ENCODE assay signal across 1 cellular context in genomic region chr11:77039491-77040400, GRCh38.
A peak's percentile ranks its signal among the peaks of the same experiment; 100 is the strongest.
TF ChIP-seq lines count a peak whose summit lies in the region.

No MANE protein-coding gene starts in this region.

TF ChIP-seq in HepG2, 621 proteins besides CTCF, POLR2A, EP300 and RAD21 (continued from another document):
- TF ChIP-seq ZNF318 (CRISPR knock-in tag; IDR thresholded peaks at IDR 0.05) (no peak), ZBTB20 (CRISPR knock-in tag; IDR thresholded peaks at IDR 0.05; ENCODE audit: borderline replicate concordance, low read depth) (no peak), CHCHD3 (CRISPR knock-in tag; IDR thresholded peaks at IDR 0.05) (no peak), MED13 (CRISPR knock-in tag; IDR thresholded peaks at IDR 0.05) (no peak), ZNF274 (CRISPR knock-in tag; IDR thresholded peaks at IDR 0.05) (no peak), HMGXB4 (CRISPR knock-in tag; IDR thresholded peaks at IDR 0.05; ENCODE audit: borderline replicate concordance in 1 of 2, low read depth in 1 of 2) (no peak), SRF (IDR thresholded peaks at IDR 0.05; ENCODE audit: low read depth, low read length) (no peak), SMC3 (IDR thresholded peaks at IDR 0.05; ENCODE audit: low read length) (0 out of 2 replicates have a peak, but pooled peaks have one; percentile 7), ZNF790 (CRISPR knock-in tag; IDR thresholded peaks at IDR 0.05; ENCODE audit: borderline replicate concordance) (no peak), ZNF556 (CRISPR knock-in tag; IDR thresholded peaks at IDR 0.05; ENCODE audit: borderline replicate concordance) (no peak), ZBTB33 (CRISPR knock-in tag; IDR thresholded peaks at IDR 0.05) (peak; percentile 21; the same call in 1 of the 2 replicates), KIAA2018 (CRISPR knock-in tag; IDR thresholded peaks at IDR 0.05; ENCODE audit: borderline replicate concordance) (no peak), HBP1 (CRISPR knock-in tag; IDR thresholded peaks at IDR 0.05; ENCODE audit: low read depth) (no peak), GATAD2A (CRISPR knock-in tag; IDR thresholded peaks at IDR 0.05) (no peak), ZNF724P (CRISPR knock-in tag; IDR thresholded peaks at IDR 0.05; ENCODE audit: borderline replicate concordance) (no peak), STAG1 (CRISPR knock-in tag; IDR thresholded peaks at IDR 0.05) (peak; percentile 48), SIN3B (IDR thresholded peaks at IDR 0.05; ENCODE audit: low read length) (no peak), SRSF1 (optimal IDR thresholded peaks at IDR 0.05; ENCODE audit: low read depth, low read length) (no peak)
